Comparison of ENCODE assay signal across 10 cellular contexts in the genomic region with DNA sequence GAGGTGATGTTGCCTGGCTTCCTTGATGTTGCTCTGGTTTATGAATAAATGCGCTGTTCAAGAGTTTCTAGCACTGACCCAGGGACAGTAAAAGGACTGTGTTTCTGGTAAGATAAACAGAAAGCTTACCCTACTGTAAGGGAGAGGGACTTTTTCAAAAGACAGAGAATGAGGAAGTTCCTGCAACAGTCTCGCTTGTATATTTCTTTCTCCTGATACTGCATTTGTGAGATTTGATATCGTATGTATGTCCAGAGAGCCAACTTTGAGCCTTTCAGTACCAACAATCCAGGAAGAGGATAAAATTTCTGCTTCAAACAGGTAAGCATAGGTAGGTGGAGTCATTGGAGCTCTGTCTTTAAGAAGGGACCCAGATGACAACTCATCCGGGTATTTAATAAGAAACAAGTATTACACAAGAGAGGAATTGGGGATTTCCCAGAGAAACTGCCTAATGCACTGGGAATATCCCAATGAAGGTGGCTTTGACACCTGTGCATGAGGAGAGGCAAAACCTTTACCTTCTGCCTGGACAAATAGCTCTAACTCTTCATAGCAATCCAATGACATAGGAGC. TPM values are rescaled to one million over a fixed set of nuclear protein-coding genes. Genes with fewer than 3 reads are reported as not detected.
DNase-seq lines count a peak whose midpoint lies in the region; ATAC-seq and TF ChIP-seq lines count a peak whose summit lies in the region.
"Had no signal": no experiment of that assay in that cellular context is flagged by ENCODE, and none has a peak within 500 bp of the region (broad histone marks: within the 10 kb centered on the region; RNA-seq: fewer than 3 reads in every experiment).

No MANE protein-coding gene starts in this region.

- intact Hi-C loops in Calu3 (cut with micrococcal nuclease; ENCODE audit: unreplicated experiment): loop anchor here (2.0 to 10.0 kb wide), 3 partner anchors 67 to 247 kb away; a partner anchor contains a TSS

- no peak for DNase-seq in Calu3
- peak; percentile 62 for DNase-seq in NB4 (ENCODE audit: low read depth)
- DNase-seq in foreskin keratinocyte: peak; percentile 84 to 88
- DNase-seq in COLO829 (ENCODE audit: low spot score): no peak
- DNase-seq in H4 (ENCODE audit: low spot score): no peak
- DNase-seq in activated CD4-positive, alpha-beta T cell treated with anti-CD3 and anti-CD28 coated beads, Interleukin-2, amount 50 U/mL, for 48 hours: no peak

- peaks cover 1% of the 10 kb centered on the region for H3K9me3 Mint-ChIP-seq in Calu3 (ENCODE audit: low read depth, unreplicated experiment)

- H3K27ac Mint-ChIP-seq in Calu3 (ENCODE audit: unreplicated experiment): peak overlapping the region; percentile 65

- H3K4me3 ChIP-seq in NB4 (ENCODE audit: low read depth, low read length): peak overlapping the region; percentile 58

- TF ChIP-seq POLR2A in NB4 (IDR thresholded peaks at IDR 0.05; ENCODE audit: extremely low read depth, insufficient read length): no peak

- peaks cover 18% of the 10 kb centered on the region for H3K4me1 Mint-ChIP-seq in Calu3 (ENCODE audit: low read depth, unreplicated experiment)

- BruUV-seq in Calu3 (replicated peaks; lab: Mats Ljungman, UMichigan): no TSS peak

- no peaks in the 10 kb centered on the region for H3K27me3 ChIP-seq in foreskin keratinocyte

- peak overlapping the region; percentile 93 for H3K27ac ChIP-seq in foreskin keratinocyte

- peak overlapping the region; percentile 73 for H3K4me3 Mint-ChIP-seq in Calu3 (ENCODE audit: low read depth, unreplicated experiment)

- peaks cover 14% of the 10 kb centered on the region for H3K36me3 Mint-ChIP-seq in Calu3 (ENCODE audit: insufficient read depth, unreplicated experiment)

- no peaks in the 10 kb centered on the region for H3K27me3 Mint-ChIP-seq in Calu3 (ENCODE audit: unreplicated experiment)

- TF ChIP-seq CTCF in Calu3 (IDR thresholded peaks at IDR 0.05; ENCODE audit: unreplicated experiment) (no peak), NB4 (IDR thresholded peaks at IDR 0.05; ENCODE audit: low read depth, low read length) (no peak), foreskin keratinocyte (conservative IDR thresholded peaks at IDR 0.05) (no peak)

- CTCF ChIA-PET in Calu3 (lab: Charles Lee): interaction anchor here (0.8 to 1.5 kb wide), 3 partner anchors 9 to 254 kb away, joined by 3 to 6 read pairs (median 3); a partner anchor contains a TSS

- H3K4me1 ChIP-seq in foreskin keratinocyte: peaks cover 31% of the 10 kb centered on the region

- ATAC-seq in GM21390 (IDR thresholded peaks at IDR 0.05; ENCODE audit: unreplicated experiment): peak; percentile 11
- ATAC-seq in foreskin keratinocyte: peak; percentile 1
- ATAC-seq in GM19023 (IDR thresholded peaks at IDR 0.05; ENCODE audit: unreplicated experiment): no peak
- ATAC-seq: Panc1 had no signal

RNA-seq across cellular contexts. Expression of a gene that starts 0.8 kb away (rescaled TPM):
- total RNA-seq in Calu3 (2022) (25.9 and 30.6 TPM in 2 replicates), foreskin keratinocyte (54.2 and 60.6 TPM in 2 replicates)
- 16.7 and 18.5 TPM in 2 replicates for polyA plus RNA-seq in foreskin keratinocyte
- total RNA-seq in H4 (2014; rRNA removed; shearing (Covaris generic)): not detected in 2 replicates
- total RNA-seq: endothelial cell of umbilical vein had no signal
- polyA plus RNA-seq: endothelial cell of umbilical vein had no signal

Comparison
In these comparisons a context has a peak if more than half of its experiments do, and no peak if none do; other contexts are left out.
1. DNase-seq: peak in NB4 (single experiment) and foreskin keratinocyte (2 of 2); none in Calu3 (single experiment), COLO829 (single experiment), H4 (single experiment) and activated CD4-positive, alpha-beta T cell treated with anti-CD3 and anti-CD28 coated beads, Interleukin-2, amount 50 U/mL, for 48 hours (0 of 2).
2. RNA of a gene that starts 0.8 kb away (total RNA-seq): 54.2 to 60.6 TPM in foreskin keratinocyte and 25.9 to 30.6 TPM in Calu3; not detected in H4; every median in the first group is over 10 times any median in the second.